In the genomic region with DNA sequence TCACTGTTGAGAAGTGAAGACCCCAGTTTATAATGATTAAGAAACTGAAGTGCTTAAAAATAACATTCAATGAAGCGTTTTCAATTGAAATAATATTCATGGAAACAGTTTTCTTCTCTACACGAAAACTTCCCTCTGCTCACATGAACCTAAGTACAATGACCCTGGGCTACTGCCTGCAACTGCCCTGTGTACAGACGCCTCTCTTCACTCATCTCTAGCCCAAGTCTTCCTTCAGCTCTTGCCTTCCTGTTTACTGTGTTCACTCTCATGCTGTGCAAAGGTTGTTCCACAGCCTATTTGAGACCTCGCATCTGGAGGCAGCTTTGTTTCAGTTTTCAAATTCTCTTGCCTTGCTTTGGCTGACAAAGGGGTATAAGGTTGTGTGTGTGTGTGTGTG, we compare ENCODE assay signal across 2 cellular contexts.
TF ChIP-seq lines count a peak whose summit lies in the region.

No MANE protein-coding gene starts in this region.

TF ChIP-seq in H1, 55 proteins besides CTCF, POLR2A, EP300 and RAD21 (continues in another document):
- TF ChIP-seq KDM1A (IDR thresholded peaks at IDR 0.05; ENCODE audit: borderline replicate concordance, low read length) (no peak), KDM4A (IDR thresholded peaks at IDR 0.05; ENCODE audit: low read depth, low read length, severe bottlenecking) (no peak), POLR2AphosphoS5 (IDR thresholded peaks at IDR 0.05; ENCODE audit: low read depth, low read length) (no peak), POU5F1 (IDR thresholded peaks at IDR 0.05; ENCODE audit: low read depth, low read length) (no peak), CHD1 (IDR thresholded peaks at IDR 0.05; ENCODE audit: low read depth, low read length) (no peak), EZH2 (IDR thresholded peaks at IDR 0.05; ENCODE audit: low read depth, low read length, severe bottlenecking) (no peak), SIRT6 (IDR thresholded peaks at IDR 0.05; ENCODE audit: low read length) (no peak), SIN3A (conservative IDR thresholded peaks at IDR 0.05 in 1 of 2, IDR thresholded peaks at IDR 0.05 in 1 of 2; ENCODE audit: low read depth in 1 of 2, low read length in 2 of 2) (no peak), NANOG (IDR thresholded peaks at IDR 0.05; ENCODE audit: insufficient read depth, low read depth, low read length, poor library complexity, severe bottlenecking) (no peak), GABPA (IDR thresholded peaks at IDR 0.05; ENCODE audit: borderline replicate concordance, insufficient read depth, low read length) (no peak), BRCA1 (IDR thresholded peaks at IDR 0.05; ENCODE audit: low read depth, low read length) (no peak)
- TF ChIP-seq, protein P1, sequence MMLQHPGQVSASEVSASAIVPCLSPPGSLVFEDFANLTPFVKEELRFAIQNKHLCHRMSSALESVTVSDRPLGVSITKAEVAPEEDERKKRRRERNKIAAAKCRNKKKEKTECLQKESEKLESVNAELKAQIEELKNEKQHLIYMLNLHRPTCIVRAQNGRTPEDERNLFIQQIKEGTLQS (IDR thresholded peaks at IDR 0.05; ENCODE audit: insufficient read depth, low read depth, low read length): no peak
- TF ChIP-seq, protein P2, sequence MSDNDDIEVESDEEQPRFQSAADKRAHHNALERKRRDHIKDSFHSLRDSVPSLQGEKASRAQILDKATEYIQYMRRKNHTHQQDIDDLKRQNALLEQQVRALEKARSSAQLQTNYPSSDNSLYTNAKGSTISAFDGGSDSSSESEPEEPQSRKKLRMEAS (IDR thresholded peaks at IDR 0.05): no peak
- TF ChIP-seq, protein P3, sequence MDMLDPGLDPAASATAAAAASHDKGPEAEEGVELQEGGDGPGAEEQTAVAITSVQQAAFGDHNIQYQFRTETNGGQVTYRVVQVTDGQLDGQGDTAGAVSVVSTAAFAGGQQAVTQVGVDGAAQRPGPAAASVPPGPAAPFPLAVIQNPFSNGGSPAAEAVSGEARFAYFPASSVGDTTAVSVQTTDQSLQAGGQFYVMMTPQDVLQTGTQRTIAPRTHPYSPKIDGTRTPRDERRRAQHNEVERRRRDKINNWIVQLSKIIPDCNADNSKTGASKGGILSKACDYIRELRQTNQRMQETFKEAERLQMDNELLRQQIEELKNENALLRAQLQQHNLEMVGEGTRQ (IDR thresholded peaks at IDR 0.05; ENCODE audit: low read length): no peak

TF ChIP-seq in liver, 16 proteins besides CTCF, POLR2A, EP300 and RAD21:
- TF ChIP-seq FOXA1 (IDR thresholded peaks at IDR 0.05) (no peak), SP1 (IDR thresholded peaks at IDR 0.05) (no peak), YY1 (IDR thresholded peaks at IDR 0.05) (no peak), FOXA2 (IDR thresholded peaks at IDR 0.05) (no peak), TAF1 (conservative IDR thresholded peaks at IDR 0.05) (no peak), GABPA (IDR thresholded peaks at IDR 0.05 in 1 of 2, conservative IDR thresholded peaks at IDR 0.05 in 1 of 2) (no peak), RXRA (IDR thresholded peaks at IDR 0.05) (peak; percentile 72 to 74)
- TF ChIP-seq, protein P4, sequence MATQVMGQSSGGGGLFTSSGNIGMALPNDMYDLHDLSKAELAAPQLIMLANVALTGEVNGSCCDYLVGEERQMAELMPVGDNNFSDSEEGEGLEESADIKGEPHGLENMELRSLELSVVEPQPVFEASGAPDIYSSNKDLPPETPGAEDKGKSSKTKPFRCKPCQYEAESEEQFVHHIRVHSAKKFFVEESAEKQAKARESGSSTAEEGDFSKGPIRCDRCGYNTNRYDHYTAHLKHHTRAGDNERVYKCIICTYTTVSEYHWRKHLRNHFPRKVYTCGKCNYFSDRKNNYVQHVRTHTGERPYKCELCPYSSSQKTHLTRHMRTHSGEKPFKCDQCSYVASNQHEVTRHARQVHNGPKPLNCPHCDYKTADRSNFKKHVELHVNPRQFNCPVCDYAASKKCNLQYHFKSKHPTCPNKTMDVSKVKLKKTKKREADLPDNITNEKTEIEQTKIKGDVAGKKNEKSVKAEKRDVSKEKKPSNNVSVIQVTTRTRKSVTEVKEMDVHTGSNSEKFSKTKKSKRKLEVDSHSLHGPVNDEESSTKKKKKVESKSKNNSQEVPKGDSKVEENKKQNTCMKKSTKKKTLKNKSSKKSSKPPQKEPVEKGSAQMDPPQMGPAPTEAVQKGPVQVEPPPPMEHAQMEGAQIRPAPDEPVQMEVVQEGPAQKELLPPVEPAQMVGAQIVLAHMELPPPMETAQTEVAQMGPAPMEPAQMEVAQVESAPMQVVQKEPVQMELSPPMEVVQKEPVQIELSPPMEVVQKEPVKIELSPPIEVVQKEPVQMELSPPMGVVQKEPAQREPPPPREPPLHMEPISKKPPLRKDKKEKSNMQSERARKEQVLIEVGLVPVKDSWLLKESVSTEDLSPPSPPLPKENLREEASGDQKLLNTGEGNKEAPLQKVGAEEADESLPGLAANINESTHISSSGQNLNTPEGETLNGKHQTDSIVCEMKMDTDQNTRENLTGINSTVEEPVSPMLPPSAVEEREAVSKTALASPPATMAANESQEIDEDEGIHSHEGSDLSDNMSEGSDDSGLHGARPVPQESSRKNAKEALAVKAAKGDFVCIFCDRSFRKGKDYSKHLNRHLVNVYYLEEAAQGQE (IDR thresholded peaks at IDR 0.05): no peak
- TF ChIP-seq, protein P5, sequence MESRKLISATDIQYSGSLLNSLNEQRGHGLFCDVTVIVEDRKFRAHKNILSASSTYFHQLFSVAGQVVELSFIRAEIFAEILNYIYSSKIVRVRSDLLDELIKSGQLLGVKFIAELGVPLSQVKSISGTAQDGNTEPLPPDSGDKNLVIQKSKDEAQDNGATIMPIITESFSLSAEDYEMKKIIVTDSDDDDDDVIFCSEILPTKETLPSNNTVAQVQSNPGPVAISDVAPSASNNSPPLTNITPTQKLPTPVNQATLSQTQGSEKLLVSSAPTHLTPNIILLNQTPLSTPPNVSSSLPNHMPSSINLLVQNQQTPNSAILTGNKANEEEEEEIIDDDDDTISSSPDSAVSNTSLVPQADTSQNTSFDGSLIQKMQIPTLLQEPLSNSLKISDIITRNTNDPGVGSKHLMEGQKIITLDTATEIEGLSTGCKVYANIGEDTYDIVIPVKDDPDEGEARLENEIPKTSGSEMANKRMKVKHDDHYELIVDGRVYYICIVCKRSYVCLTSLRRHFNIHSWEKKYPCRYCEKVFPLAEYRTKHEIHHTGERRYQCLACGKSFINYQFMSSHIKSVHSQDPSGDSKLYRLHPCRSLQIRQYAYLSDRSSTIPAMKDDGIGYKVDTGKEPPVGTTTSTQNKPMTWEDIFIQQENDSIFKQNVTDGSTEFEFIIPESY (IDR thresholded peaks at IDR 0.05): no peak
